ENCODE assay signal across 1 cellular context in the genomic region with DNA sequence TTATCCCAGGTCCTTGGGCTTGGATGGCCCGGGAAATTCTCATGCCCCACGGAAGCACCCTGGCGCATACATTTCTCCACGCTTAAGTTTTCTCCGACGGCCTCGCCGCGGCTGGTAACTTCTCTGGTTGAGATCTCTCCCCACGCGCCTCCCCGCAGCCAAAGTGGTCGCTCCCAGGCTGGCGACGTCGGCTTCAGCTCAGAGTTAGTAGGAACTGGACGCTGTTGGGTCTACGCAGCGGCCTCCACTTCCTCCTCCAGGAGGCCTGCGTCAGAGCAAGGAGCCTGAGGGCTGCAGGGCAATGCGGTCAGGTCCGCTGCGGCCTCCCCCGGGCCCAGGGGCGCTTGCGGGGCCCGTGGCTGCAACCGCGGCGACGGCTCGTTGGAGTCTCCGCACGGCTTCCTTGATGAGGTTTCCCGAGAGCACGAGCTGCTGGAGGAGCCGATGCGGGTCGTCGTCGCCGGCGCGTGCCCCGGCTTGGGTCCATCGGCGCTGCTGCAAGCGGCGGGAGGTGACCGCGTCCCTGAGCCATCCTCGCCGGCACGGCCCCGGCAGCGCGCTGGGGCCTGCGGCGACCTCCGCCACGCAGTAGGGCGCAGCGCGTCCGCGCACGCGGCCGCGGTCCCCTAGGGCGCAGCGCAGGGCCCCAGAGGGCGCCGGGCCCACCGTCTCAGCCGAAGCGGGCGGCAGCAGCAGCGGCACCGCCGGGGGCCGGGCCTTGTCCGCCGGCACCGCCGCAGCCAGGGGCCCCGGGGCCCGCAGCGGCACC.
TF ChIP-seq lines count a peak whose summit lies in the region.

No MANE protein-coding gene starts in this region.

TF ChIP-seq in GM23338, 12 proteins besides CTCF, POLR2A, EP300 and RAD21 (continued from another document):
- TF ChIP-seq, protein P1, sequence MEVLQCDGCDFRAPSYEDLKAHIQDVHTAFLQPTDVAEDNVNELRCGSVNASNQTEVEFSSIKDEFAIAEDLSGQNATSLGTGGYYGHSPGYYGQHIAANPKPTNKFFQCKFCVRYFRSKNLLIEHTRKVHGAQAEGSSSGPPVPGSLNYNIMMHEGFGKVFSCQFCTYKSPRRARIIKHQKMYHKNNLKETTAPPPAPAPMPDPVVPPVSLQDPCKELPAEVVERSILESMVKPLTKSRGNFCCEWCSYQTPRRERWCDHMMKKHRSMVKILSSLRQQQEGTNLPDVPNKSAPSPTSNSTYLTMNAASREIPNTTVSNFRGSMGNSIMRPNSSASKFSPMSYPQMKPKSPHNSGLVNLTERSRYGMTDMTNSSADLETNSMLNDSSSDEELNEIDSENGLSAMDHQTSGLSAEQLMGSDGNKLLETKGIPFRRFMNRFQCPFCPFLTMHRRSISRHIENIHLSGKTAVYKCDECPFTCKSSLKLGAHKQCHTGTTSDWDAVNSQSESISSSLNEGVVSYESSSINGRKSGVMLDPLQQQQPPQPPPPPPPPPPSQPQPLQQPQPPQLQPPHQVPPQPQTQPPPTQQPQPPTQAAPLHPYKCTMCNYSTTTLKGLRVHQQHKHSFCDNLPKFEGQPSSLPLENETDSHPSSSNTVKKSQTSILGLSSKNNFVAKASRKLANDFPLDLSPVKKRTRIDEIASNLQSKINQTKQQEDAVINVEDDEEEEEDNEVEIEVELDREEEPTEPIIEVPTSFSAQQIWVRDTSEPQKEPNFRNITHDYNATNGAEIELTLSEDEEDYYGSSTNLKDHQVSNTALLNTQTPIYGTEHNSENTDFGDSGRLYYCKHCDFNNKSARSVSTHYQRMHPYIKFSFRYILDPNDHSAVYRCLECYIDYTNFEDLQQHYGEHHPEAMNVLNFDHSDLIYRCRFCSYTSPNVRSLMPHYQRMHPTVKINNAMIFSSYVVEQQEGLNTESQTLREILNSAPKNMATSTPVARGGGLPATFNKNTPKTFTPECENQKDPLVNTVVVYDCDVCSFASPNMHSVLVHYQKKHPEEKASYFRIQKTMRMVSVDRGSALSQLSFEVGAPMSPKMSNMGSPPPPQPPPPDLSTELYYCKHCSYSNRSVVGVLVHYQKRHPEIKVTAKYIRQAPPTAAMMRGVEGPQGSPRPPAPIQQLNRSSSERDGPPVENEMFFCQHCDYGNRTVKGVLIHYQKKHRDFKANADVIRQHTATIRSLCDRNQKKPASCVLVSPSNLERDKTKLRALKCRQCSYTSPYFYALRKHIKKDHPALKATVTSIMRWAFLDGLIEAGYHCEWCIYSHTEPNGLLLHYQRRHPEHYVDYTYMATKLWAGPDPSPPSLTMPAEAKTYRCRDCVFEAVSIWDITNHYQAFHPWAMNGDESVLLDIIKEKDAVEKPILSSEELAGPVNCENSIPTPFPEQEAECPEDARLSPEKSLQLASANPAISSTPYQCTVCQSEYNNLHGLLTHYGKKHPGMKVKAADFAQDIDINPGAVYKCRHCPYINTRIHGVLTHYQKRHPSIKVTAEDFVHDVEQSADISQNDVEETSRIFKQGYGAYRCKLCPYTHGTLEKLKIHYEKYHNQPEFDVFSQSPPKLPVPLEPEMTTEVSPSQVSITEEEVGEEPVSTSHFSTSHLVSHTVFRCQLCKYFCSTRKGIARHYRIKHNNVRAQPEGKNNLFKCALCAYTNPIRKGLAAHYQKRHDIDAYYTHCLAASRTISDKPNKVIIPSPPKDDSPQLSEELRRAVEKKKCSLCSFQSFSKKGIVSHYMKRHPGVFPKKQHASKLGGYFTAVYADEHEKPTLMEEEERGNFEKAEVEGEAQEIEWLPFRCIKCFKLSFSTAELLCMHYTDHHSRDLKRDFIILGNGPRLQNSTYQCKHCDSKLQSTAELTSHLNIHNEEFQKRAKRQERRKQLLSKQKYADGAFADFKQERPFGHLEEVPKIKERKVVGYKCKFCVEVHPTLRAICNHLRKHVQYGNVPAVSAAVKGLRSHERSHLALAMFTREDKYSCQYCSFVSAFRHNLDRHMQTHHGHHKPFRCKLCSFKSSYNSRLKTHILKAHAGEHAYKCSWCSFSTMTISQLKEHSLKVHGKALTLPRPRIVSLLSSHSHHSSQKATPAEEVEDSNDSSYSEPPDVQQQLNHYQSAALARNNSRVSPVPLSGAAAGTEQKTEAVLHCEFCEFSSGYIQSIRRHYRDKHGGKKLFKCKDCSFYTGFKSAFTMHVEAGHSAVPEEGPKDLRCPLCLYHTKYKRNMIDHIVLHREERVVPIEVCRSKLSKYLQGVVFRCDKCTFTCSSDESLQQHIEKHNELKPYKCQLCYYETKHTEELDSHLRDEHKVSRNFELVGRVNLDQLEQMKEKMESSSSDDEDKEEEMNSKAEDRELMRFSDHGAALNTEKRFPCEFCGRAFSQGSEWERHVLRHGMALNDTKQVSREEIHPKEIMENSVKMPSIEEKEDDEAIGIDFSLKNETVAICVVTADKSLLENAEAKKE (CRISPR knock-in tag; IDR thresholded peaks at IDR 0.05), result no peak
- TF ChIP-seq POLR2AphosphoS5 (IDR thresholded peaks at IDR 0.05; ENCODE audit: low read depth) (no peak), EZH2 (IDR thresholded peaks at IDR 0.05; ENCODE audit: low read depth, unreplicated experiment) (no peak), CREB1 (CRISPR knock-in tag; IDR thresholded peaks at IDR 0.05; ENCODE audit: low read depth) (no peak), NANOG (IDR thresholded peaks at IDR 0.05; ENCODE audit: borderline replicate concordance) (no peak), ZNF114 (CRISPR knock-in tag; IDR thresholded peaks at IDR 0.05) (no peak), STAT1 (IDR thresholded peaks at IDR 0.05; ENCODE audit: unreplicated experiment) (no peak), ETS1 (IDR thresholded peaks at IDR 0.05) (no peak), ZNF331 (CRISPR knock-in tag; IDR thresholded peaks at IDR 0.05; ENCODE audit: low read depth) (no peak)
- TF ChIP-seq, protein P2, sequence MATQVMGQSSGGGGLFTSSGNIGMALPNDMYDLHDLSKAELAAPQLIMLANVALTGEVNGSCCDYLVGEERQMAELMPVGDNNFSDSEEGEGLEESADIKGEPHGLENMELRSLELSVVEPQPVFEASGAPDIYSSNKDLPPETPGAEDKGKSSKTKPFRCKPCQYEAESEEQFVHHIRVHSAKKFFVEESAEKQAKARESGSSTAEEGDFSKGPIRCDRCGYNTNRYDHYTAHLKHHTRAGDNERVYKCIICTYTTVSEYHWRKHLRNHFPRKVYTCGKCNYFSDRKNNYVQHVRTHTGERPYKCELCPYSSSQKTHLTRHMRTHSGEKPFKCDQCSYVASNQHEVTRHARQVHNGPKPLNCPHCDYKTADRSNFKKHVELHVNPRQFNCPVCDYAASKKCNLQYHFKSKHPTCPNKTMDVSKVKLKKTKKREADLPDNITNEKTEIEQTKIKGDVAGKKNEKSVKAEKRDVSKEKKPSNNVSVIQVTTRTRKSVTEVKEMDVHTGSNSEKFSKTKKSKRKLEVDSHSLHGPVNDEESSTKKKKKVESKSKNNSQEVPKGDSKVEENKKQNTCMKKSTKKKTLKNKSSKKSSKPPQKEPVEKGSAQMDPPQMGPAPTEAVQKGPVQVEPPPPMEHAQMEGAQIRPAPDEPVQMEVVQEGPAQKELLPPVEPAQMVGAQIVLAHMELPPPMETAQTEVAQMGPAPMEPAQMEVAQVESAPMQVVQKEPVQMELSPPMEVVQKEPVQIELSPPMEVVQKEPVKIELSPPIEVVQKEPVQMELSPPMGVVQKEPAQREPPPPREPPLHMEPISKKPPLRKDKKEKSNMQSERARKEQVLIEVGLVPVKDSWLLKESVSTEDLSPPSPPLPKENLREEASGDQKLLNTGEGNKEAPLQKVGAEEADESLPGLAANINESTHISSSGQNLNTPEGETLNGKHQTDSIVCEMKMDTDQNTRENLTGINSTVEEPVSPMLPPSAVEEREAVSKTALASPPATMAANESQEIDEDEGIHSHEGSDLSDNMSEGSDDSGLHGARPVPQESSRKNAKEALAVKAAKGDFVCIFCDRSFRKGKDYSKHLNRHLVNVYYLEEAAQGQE (IDR thresholded peaks at IDR 0.05; ENCODE audit: unreplicated experiment), result no peak
